In the genomic region with DNA sequence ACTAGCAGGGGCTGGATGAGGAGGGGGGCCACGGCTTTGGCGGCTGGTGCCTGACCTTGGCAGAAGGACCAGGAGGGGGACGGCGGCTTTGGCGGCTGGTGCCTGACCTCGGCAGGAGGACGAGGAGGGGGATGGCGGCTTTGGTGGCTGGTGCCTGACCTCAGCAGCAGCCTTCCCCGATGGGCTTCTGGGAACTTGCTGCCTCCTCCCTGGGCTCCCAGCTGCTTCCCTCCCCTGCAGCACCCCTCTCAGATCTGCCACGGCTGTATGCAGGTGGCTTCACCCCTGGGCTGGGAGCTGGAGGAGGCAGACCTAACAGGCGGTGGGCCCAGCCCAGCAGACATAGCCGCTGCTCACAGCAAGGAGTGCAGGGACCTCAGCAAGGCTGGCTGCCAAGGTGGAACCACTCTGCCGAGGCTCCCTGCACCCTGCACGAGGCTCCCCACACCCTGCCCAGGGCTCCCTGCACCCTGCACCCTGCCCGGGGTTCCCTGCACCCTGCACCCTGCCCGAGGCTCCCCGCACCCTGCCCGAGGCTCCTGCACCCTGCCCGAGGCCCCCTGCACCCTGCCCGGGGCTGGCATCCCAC, we compare ENCODE assay signal across 23 cellular contexts. TPM values are rescaled to one million over a fixed set of nuclear protein-coding genes. Genes with fewer than 3 reads are reported as not detected.
"Had no signal": no experiment of that assay in that cellular context is flagged by ENCODE, and none has a peak within 500 bp of the region (broad histone marks: within the 10 kb centered on the region; RNA-seq: fewer than 3 reads in every experiment).

No MANE protein-coding gene starts in this region.

- DNase-seq: activated CD4-positive, alpha-beta T cell treated with anti-CD3 and anti-CD28 coated beads, Interleukin-2, amount 50 U/mL, for 1 hour; activated CD4-positive, CD25-positive, alpha-beta regulatory T cell treated with anti-CD3 and anti-CD28 coated beads, Interleukin-2, amount 50 U/mL, for 72 hours; activated CD8-positive, alpha-beta memory T cell treated with anti-CD3 and anti-CD28 coated beads, Interleukin-2, amount 50 U/mL, for 4 hours; activated effector memory CD4-positive, alpha-beta T cell treated with Interleukin-2 at 50 U/mL for 16 hours; activated naive CD4-positive, alpha-beta T cell treated with anti-CD3 and anti-CD28 coated beads, Interleukin-2, amount 50 U/mL, for 16 hours; activated T-cell treated with anti-CD3 and anti-CD28 coated beads, Interleukin-2, amount 50 U/mL, for 4 hours; cerebellar nuclear complex; effector CD4-positive, alpha-beta T cell; immature natural killer cell; midbrain; stomach; trophoblast cell had no signal

- H3K36me3 ChIP-seq: ascending aorta, breast epithelium, esophagus muscularis mucosa, gastroesophageal sphincter, heart left ventricle, neural progenitor cell, pancreas, stomach had no signal

- H3K4me3 ChIP-seq: ascending aorta, breast epithelium, esophagus muscularis mucosa, gastroesophageal sphincter, heart left ventricle, lung, neural progenitor cell, pancreas, stomach had no signal

- H3K9me3 Mint-ChIP-seq: activated T-cell treated with anti-CD3 and anti-CD28 coated beads, Interleukin-2, amount 50 U/mL, for 4 hours; immature natural killer cell; neural progenitor cell had no signal

- H3K4me1 ChIP-seq: ascending aorta, breast epithelium, esophagus muscularis mucosa, gastroesophageal sphincter, heart left ventricle, neural progenitor cell, pancreas, stomach had no signal

- H3K27ac ChIP-seq: ascending aorta, breast epithelium, esophagus muscularis mucosa, gastroesophageal sphincter, heart left ventricle, neural progenitor cell, pancreas, stomach, VCaP had no signal

- H3K27me3 ChIP-seq: ascending aorta, neural progenitor cell, pancreas had no signal

- H3K27ac Mint-ChIP-seq: immature natural killer cell, neural progenitor cell, T-helper 17 cell had no signal

- H3K4me3 Mint-ChIP-seq: activated T-cell treated with anti-CD3 and anti-CD28 coated beads, Interleukin-2, amount 50 U/mL, for 4 hours; immature natural killer cell; T-helper 17 cell had no signal

- H3K4me1 Mint-ChIP-seq: T-helper 17 cell had no signal

- H3K36me3 Mint-ChIP-seq: immature natural killer cell, neural progenitor cell had no signal

- ATAC-seq: activated T-cell treated with anti-CD3 and anti-CD28 coated beads, Interleukin-2, amount 50 U/mL, for 4 hours; gastroesophageal sphincter; heart left ventricle; pancreas; T-helper 17 cell had no signal

- H3K9me3 ChIP-seq: ascending aorta, breast epithelium, esophagus muscularis mucosa, gastroesophageal sphincter, heart left ventricle, pancreas, stomach had no signal

RNA-seq across cellular contexts. Expression of gene CBFA2T3, which starts 38.4 kb away (rescaled TPM):
- total RNA-seq: SK-MEL-5 had no signal
